Comparison of ENCODE assay signal across 1 cellular context in the genomic region with DNA sequence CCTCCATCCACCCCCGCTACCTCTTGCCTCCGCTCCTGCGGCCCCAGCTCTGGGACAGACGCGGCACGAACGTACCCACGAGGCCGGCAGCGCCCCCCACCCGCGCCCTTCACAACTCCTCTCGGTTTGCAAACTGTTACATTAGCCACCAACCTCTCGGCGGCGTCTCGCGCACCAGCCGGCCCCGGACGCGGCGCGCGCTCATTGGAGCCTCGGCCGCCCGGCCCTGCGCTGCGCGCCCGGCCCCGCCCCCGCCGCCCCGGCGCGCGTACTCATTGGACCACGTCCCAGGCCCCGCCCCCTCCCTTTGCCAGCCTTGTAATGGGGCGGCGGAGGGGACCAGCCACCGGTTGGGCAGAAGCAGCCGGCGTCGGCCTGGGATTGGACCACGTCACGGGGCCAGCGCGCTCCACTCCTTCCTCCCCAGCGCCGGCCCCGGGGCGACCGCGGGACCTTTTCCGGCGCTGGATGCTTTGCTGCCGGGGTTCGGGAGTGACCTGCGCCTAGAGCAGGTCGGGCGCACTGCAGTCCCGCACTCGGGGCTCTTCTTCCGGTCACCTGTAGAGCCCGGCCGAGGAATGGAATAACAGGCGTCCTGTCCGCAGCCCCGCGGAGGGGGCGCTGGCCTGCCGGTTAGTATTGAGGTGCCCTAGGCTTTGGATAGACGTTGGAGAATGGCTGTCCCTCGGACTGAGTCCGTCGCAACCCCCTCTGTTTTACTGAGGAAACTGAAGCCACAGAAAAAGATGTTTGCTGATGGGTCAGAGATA.
TF ChIP-seq lines count a peak whose summit lies in the region.

A gene with protein sequence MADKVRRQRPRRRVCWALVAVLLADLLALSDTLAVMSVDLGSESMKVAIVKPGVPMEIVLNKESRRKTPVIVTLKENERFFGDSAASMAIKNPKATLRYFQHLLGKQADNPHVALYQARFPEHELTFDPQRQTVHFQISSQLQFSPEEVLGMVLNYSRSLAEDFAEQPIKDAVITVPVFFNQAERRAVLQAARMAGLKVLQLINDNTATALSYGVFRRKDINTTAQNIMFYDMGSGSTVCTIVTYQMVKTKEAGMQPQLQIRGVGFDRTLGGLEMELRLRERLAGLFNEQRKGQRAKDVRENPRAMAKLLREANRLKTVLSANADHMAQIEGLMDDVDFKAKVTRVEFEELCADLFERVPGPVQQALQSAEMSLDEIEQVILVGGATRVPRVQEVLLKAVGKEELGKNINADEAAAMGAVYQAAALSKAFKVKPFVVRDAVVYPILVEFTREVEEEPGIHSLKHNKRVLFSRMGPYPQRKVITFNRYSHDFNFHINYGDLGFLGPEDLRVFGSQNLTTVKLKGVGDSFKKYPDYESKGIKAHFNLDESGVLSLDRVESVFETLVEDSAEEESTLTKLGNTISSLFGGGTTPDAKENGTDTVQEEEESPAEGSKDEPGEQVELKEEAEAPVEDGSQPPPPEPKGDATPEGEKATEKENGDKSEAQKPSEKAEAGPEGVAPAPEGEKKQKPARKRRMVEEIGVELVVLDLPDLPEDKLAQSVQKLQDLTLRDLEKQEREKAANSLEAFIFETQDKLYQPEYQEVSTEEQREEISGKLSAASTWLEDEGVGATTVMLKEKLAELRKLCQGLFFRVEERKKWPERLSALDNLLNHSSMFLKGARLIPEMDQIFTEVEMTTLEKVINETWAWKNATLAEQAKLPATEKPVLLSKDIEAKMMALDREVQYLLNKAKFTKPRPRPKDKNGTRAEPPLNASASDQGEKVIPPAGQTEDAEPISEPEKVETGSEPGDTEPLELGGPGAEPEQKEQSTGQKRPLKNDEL (minus strand): TSS at position 206 of the 770 bp plus-strand sequence. CDS start 1,045 bp downstream, outside the sequence.

TF ChIP-seq in K562, 482 proteins besides CTCF, POLR2A, EP300 and RAD21 (continued from another document and continues in another):
- TF ChIP-seq, protein P1, sequence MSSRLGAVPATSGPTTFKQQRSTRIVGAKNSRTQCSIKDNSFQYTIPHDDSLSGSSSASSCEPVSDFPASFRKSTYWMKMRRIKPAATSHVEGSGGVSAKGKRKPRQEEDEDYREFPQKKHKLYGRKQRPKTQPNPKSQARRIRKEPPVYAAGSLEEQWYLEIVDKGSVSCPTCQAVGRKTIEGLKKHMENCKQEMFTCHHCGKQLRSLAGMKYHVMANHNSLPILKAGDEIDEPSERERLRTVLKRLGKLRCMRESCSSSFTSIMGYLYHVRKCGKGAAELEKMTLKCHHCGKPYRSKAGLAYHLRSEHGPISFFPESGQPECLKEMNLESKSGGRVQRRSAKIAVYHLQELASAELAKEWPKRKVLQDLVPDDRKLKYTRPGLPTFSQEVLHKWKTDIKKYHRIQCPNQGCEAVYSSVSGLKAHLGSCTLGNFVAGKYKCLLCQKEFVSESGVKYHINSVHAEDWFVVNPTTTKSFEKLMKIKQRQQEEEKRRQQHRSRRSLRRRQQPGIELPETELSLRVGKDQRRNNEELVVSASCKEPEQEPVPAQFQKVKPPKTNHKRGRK (tag; IDR thresholded peaks at IDR 0.05): no peak
- TF ChIP-seq XRCC4 (IDR thresholded peaks at IDR 0.05; ENCODE audit: extremely low read depth, insufficient read depth, insufficient read length): no peak
- no peak for TF ChIP-seq TCF7L2 (IDR thresholded peaks at IDR 0.05; ENCODE audit: low read depth, low read length)
- no peak for TF ChIP-seq STAG1 (CRISPR knock-in tag; IDR thresholded peaks at IDR 0.05; ENCODE audit: borderline replicate concordance)
- TF ChIP-seq, protein P2, sequence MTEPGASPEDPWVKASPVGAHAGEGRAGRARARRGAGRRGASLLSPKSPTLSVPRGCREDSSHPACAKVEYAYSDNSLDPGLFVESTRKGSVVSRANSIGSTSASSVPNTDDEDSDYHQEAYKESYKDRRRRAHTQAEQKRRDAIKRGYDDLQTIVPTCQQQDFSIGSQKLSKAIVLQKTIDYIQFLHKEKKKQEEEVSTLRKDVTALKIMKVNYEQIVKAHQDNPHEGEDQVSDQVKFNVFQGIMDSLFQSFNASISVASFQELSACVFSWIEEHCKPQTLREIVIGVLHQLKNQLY (CRISPR knock-in tag; conservative IDR thresholded peaks at IDR 0.05): 0 out of 4 replicates have a peak, but pooled peaks of 1 of the 2 experiments have one; percentile 31
- no peak for TF ChIP-seq SIRT6 (IDR thresholded peaks at IDR 0.05; ENCODE audit: low read depth, low read length)
- TF ChIP-seq BCL6 (CRISPR knock-in tag; IDR thresholded peaks at IDR 0.05): no peak
- TF ChIP-seq, protein P3, sequence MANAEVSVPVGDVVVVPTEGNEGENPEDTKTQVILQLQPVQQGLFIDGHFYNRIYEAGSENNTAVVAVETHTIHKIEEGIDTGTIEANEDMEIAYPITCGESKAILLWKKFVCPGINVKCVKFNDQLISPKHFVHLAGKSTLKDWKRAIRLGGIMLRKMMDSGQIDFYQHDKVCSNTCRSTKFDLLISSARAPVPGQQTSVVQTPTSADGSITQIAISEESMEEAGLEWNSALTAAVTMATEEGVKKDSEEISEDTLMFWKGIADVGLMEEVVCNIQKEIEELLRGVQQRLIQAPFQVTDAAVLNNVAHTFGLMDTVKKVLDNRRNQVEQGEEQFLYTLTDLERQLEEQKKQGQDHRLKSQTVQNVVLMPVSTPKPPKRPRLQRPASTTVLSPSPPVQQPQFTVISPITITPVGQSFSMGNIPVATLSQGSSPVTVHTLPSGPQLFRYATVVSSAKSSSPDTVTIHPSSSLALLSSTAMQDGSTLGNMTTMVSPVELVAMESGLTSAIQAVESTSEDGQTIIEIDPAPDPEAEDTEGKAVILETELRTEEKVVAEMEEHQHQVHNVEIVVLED (CRISPR knock-in tag; IDR thresholded peaks at IDR 0.05): peak; percentile 49
- TF ChIP-seq, protein P4, sequence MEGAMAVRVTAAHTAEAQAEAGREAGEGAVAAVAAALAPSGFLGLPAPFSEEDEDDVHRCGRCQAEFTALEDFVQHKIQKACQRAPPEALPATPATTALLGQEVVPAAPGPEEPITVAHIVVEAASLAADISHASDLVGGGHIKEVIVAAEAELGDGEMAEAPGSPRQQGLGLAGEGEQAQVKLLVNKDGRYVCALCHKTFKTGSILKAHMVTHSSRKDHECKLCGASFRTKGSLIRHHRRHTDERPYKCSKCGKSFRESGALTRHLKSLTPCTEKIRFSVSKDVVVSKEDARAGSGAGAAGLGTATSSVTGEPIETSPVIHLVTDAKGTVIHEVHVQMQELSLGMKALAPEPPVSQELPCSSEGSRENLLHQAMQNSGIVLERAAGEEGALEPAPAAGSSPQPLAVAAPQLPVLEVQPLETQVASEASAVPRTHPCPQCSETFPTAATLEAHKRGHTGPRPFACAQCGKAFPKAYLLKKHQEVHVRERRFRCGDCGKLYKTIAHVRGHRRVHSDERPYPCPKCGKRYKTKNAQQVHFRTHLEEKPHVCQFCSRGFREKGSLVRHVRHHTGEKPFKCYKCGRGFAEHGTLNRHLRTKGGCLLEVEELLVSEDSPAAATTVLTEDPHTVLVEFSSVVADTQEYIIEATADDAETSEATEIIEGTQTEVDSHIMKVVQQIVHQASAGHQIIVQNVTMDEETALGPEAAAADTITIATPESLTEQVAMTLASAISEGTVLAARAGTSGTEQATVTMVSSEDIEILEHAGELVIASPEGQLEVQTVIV (CRISPR knock-in tag; IDR thresholded peaks at IDR 0.05; ENCODE audit: borderline replicate concordance): no peak
- TF ChIP-seq KDM1A (IDR thresholded peaks at IDR 0.05): peak; percentile 70 to 79; a peak in 2 of 4 replicates
- no peak for TF ChIP-seq ZNF354B (CRISPR knock-in tag; IDR thresholded peaks at IDR 0.05)
- no peak; the same call in 1 of the 2 replicates for TF ChIP-seq ZBTB7A (IDR thresholded peaks at IDR 0.05; ENCODE audit: borderline replicate concordance, control insufficient read depth, low read depth, low read length)
- peak; percentile 25 for TF ChIP-seq PHF20 (IDR thresholded peaks at IDR 0.05; ENCODE audit: partially characterized antibody)
- TF ChIP-seq STAT5A (IDR thresholded peaks at IDR 0.05; ENCODE audit: borderline replicate concordance, low read length): no peak
- no peak for TF ChIP-seq SNRNP70 (optimal IDR thresholded peaks at IDR 0.05; ENCODE audit: low read depth, low read length)
- no peak for TF ChIP-seq PRMT5 (CRISPR knock-in tag; IDR thresholded peaks at IDR 0.05)
- no peak for TF ChIP-seq ZNF274 (IDR thresholded peaks at IDR 0.05; ENCODE audit: borderline replicate concordance, low read depth, low read length)
- no peak for TF ChIP-seq TRIM24 (IDR thresholded peaks at IDR 0.05)
- no peak for TF ChIP-seq PCBP2 (IDR thresholded peaks at IDR 0.05; ENCODE audit: low read depth, low read length, poor library complexity, severe bottlenecking)
- peak; percentile 88 for TF ChIP-seq GABPB1 (CRISPR knock-in tag; IDR thresholded peaks at IDR 0.05)
- no peak for TF ChIP-seq ZC3H8 (IDR thresholded peaks at IDR 0.05)
- TF ChIP-seq HDAC2 (IDR thresholded peaks at IDR 0.05): peak; percentile 86; the same call in 1 of the 2 replicates
- TF ChIP-seq, protein P5, sequence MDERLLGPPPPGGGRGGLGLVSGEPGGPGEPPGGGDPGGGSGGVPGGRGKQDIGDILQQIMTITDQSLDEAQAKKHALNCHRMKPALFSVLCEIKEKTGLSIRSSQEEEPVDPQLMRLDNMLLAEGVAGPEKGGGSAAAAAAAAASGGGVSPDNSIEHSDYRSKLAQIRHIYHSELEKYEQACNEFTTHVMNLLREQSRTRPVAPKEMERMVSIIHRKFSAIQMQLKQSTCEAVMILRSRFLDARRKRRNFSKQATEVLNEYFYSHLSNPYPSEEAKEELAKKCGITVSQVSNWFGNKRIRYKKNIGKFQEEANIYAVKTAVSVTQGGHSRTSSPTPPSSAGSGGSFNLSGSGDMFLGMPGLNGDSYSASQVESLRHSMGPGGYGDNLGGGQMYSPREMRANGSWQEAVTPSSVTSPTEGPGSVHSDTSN (CRISPR knock-in tag; IDR thresholded peaks at IDR 0.05; ENCODE audit: low read depth): no peak
- TF ChIP-seq, protein P5 (tag; conservative IDR thresholded peaks at IDR 0.05; ENCODE audit: low read depth): no peak
- TF ChIP-seq ELF4 (CRISPR knock-in tag; IDR thresholded peaks at IDR 0.05): no peak
- TF ChIP-seq MEIS2 (IDR thresholded peaks at IDR 0.05; ENCODE audit: partially characterized antibody): no peak
- TF ChIP-seq RBM25 (IDR thresholded peaks at IDR 0.05; ENCODE audit: low read depth, low read length, severe bottlenecking): peak; percentile 76
- TF ChIP-seq, protein P6, sequence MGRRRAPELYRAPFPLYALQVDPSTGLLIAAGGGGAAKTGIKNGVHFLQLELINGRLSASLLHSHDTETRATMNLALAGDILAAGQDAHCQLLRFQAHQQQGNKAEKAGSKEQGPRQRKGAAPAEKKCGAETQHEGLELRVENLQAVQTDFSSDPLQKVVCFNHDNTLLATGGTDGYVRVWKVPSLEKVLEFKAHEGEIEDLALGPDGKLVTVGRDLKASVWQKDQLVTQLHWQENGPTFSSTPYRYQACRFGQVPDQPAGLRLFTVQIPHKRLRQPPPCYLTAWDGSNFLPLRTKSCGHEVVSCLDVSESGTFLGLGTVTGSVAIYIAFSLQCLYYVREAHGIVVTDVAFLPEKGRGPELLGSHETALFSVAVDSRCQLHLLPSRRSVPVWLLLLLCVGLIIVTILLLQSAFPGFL (CRISPR knock-in tag; IDR thresholded peaks at IDR 0.05): peak; percentile 79; the same call in 1 of the 2 replicates
- peak; percentile 76 to 91 for TF ChIP-seq MAZ (CRISPR knock-in tag; conservative IDR thresholded peaks at IDR 0.05 in 1 of 2, IDR thresholded peaks at IDR 0.05 in 1 of 2)
- no peak for TF ChIP-seq FOXP1 (CRISPR knock-in tag; IDR thresholded peaks at IDR 0.05)
- peak; percentile 94 for TF ChIP-seq ETV1 (tag; conservative IDR thresholded peaks at IDR 0.05; ENCODE audit: low read depth)
- no peak for TF ChIP-seq ZNF197 (CRISPR knock-in tag; IDR thresholded peaks at IDR 0.05; ENCODE audit: low read depth)
- peak; percentile 15; the same call in 1 of the 2 replicates for TF ChIP-seq MYNN (IDR thresholded peaks at IDR 0.05)
- no peak for TF ChIP-seq MYNN (CRISPR knock-in tag; IDR thresholded peaks at IDR 0.05)
- peak; percentile 46 for TF ChIP-seq POLR2B (IDR thresholded peaks at IDR 0.05; ENCODE audit: low read depth, partially characterized antibody)
- TF ChIP-seq FOXJ2 (tag; IDR thresholded peaks at IDR 0.05): 0 out of 2 replicates have a peak, but pooled peaks have one; percentile 58
- TF ChIP-seq ZNF253 (CRISPR knock-in tag; conservative IDR thresholded peaks at IDR 0.05): no peak
- no peak for TF ChIP-seq PURB (CRISPR knock-in tag; IDR thresholded peaks at IDR 0.05; ENCODE audit: low read depth)
- no peak for TF ChIP-seq EHMT2 (IDR thresholded peaks at IDR 0.05)
- no peak for TF ChIP-seq DIDO1 (tag; IDR thresholded peaks at IDR 0.05; ENCODE audit: low read depth)
- TF ChIP-seq ZBTB8A (IDR thresholded peaks at IDR 0.05; ENCODE audit: partially characterized antibody): no peak
- TF ChIP-seq, protein P7, sequence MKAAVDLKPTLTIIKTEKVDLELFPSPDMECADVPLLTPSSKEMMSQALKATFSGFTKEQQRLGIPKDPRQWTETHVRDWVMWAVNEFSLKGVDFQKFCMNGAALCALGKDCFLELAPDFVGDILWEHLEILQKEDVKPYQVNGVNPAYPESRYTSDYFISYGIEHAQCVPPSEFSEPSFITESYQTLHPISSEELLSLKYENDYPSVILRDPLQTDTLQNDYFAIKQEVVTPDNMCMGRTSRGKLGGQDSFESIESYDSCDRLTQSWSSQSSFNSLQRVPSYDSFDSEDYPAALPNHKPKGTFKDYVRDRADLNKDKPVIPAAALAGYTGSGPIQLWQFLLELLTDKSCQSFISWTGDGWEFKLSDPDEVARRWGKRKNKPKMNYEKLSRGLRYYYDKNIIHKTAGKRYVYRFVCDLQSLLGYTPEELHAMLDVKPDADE (conservative IDR thresholded peaks at IDR 0.05; ENCODE audit: control insufficient read depth, low read depth, low read length): peak; percentile 69; the same call in 1 of the 2 replicates
- TF ChIP-seq KDM2B (CRISPR knock-in tag; IDR thresholded peaks at IDR 0.05): no peak
